19 cellular contexts compared by ENCODE assay signal in genomic region chr6:98904096-98904495, GRCh38. TPM values are rescaled to one million over a fixed set of nuclear protein-coding genes. Genes with fewer than 3 reads are reported as not detected.
DNase-seq lines count a peak whose midpoint lies in the region; ATAC-seq, FAIRE-seq and TF ChIP-seq lines count a peak whose summit lies in the region.
"Had no signal": no experiment of that assay in that cellular context is flagged by ENCODE, and none has a peak within 500 bp of the region (broad histone marks: within the 10 kb centered on the region; RNA-seq: fewer than 3 reads in every experiment).

No MANE protein-coding gene starts in this region.

- H3K4me1 Mint-ChIP-seq in CD4-positive, alpha-beta memory T cell, result no peaks in the 10 kb centered on the region

- no peaks in the 10 kb centered on the region for H3K27me3 Mint-ChIP-seq in CD4-positive, alpha-beta memory T cell

- TF ChIP-seq CTCF in fibroblast of pulmonary artery (IDR thresholded peaks at IDR 0.05; ENCODE audit: low read length, missing control alignments) (no peak), upper lobe of right lung (IDR thresholded peaks at IDR 0.05) (no peak), D721Med (IDR thresholded peaks at IDR 0.05; ENCODE audit: insufficient read depth, missing control alignments) (no peak)

- no peak for FAIRE-seq in D721Med (lab: Jason Lieb, UNC)
- FAIRE-seq: GM12892, H1 had no signal

- ATAC-seq in upper lobe of right lung, result no peak

- peaks cover 8% of the 10 kb centered on the region; the same call in 1 of the 2 replicates for H3K9me3 ChIP-seq in SK-N-MC (ENCODE audit: low read depth, low read length)
- H3K9me3 ChIP-seq in upper lobe of right lung, result no peaks in the 10 kb centered on the region
- no peaks in the 10 kb centered on the region for H3K9me3 ChIP-seq in CD4-positive, alpha-beta memory T cell (ENCODE audit: control insufficient read depth in 1 of 2, low read length in 2 of 2)

- intact Hi-C loops in upper lobe of right lung (cut with DNase I), result no loop called here
- intact Hi-C loops in CD4-positive, alpha-beta memory T cell (cut with micrococcal nuclease), result no loop called here

- H3K4me1 ChIP-seq in upper lobe of right lung, result no peaks in the 10 kb centered on the region
- no peaks in the 10 kb centered on the region for H3K4me1 ChIP-seq in CD4-positive, alpha-beta memory T cell (ENCODE audit: insufficient read depth, low read length)

- H3K4me3 ChIP-seq in SK-N-MC, result no peak overlapping the region
- H3K4me3 ChIP-seq in fibroblast of pulmonary artery (replicated peaks; ENCODE audit: low read depth, low read length), result no peak overlapping the region
- no peak overlapping the region for H3K4me3 ChIP-seq in upper lobe of right lung
- H3K4me3 ChIP-seq in CD4-positive, alpha-beta memory T cell (ENCODE audit: low read length in 2 of 2), result no peak overlapping the region
- H3K4me3 ChIP-seq: BLaER1 treated with 17β-estradiol and CSF1 and Interleukin-3, amounts not matched to agents 10 nM and 100 nM had no signal

- H3K36me3 ChIP-seq in SK-N-MC (ENCODE audit: insufficient read depth, low read length) (peaks cover 35% of the 10 kb centered on the region), upper lobe of right lung (peaks cover 46% of the 10 kb centered on the region)
- peaks cover 14% of the 10 kb centered on the region for H3K36me3 ChIP-seq in CD4-positive, alpha-beta memory T cell (ENCODE audit: insufficient read depth, low read length)

- peaks cover 76 to 87% of the 10 kb centered on the region in 2 donors for H3K36me3 Mint-ChIP-seq in CD4-positive, alpha-beta memory T cell

- CTCF ChIA-PET in CD4-positive, alpha-beta memory T cell (lab: Charles Lee; ENCODE audit: partially characterized antibody), result interaction anchor here (1.3 kb wide), 1 partner anchor 22 kb away, joined by 3 read pairs; no protein-coding TSS in a partner anchor

- POLR2A ChIA-PET in CD4-positive, alpha-beta memory T cell (lab: Charles Lee; ENCODE audit: partially characterized antibody), result no interaction called here

- peaks cover 0 to 13% (median 1%) of the 10 kb centered on the region in 8 donors for H3K9me3 Mint-ChIP-seq in CD4-positive, alpha-beta memory T cell

- H3K4me3 Mint-ChIP-seq in CD4-positive, alpha-beta memory T cell, result no peak overlapping the region

- no peaks in the 10 kb centered on the region for H3K27me3 ChIP-seq in upper lobe of right lung
- H3K27me3 ChIP-seq in CD4-positive, alpha-beta memory T cell (ENCODE audit: insufficient read depth, low read length), result no peaks in the 10 kb centered on the region
- H3K27me3 ChIP-seq: BLaER1 treated with 17β-estradiol and CSF1 and Interleukin-3, amounts not matched to agents 10 nM and 100 nM had no signal

- H3K27ac Mint-ChIP-seq in CD4-positive, alpha-beta memory T cell, result no peak overlapping the region

- H3K27ac ChIP-seq in SK-N-MC, result peak overlapping the region; percentile 27; the same call in 1 of the 2 replicates
- no peak overlapping the region for H3K27ac ChIP-seq in upper lobe of right lung
- H3K27ac ChIP-seq in CD4-positive, alpha-beta memory T cell (ENCODE audit: low read depth, low read length), result no peak overlapping the region
- H3K27ac ChIP-seq: BLaER1 treated with 17β-estradiol and CSF1 and Interleukin-3, amounts not matched to agents 10 nM and 100 nM had no signal

- no peak overlapping the region for H3K9ac ChIP-seq in SK-N-MC (ENCODE audit: insufficient read length)
- H3K9ac ChIP-seq: BLaER1 treated with 17β-estradiol and CSF1 and Interleukin-3, amounts not matched to agents 10 nM and 100 nM had no signal

- DNase-seq in AG08396 (ENCODE audit: low spot score) (peak; percentile 5), SK-N-MC (ENCODE audit: low read depth, low spot score) (no peak), fibroblast of pulmonary artery (ENCODE audit: low read depth) (peak; percentile 24), medulla oblongata (ENCODE audit: extremely low spot score) (peak; percentile 9), upper lobe of right lung (no peak), SW480 (ENCODE audit: low spot score) (no peak), D721Med (ENCODE audit: insufficient read length, low spot score) (no peak)
- no peak for DNase-seq in CD4-positive, alpha-beta memory T cell
- DNase-seq: 8988T, DMS 273 treated with DMSO at 0.1 percent for 48 hours, KG1, NCI-H1092 treated with DMSO at 0.1 percent for 48 hours, NCI-H1694 treated with DMSO at 0.1 percent for 48 hours, NCI-H2107, NCI-H2227 treated with DMSO at 0.1 percent for 48 hours, NCI-H524 had no signal

RNA-seq across cellular contexts. Expression of gene FBXL4, which starts 43.6 kb away (rescaled TPM):
- 18.5 TPM for total RNA-seq in upper lobe of right lung
- 10 to 100 TPM; 21.6 to 22.9 TPM for total RNA-seq in CD4-positive, alpha-beta memory T cell
- 10 to 100 TPM in 1 of 2 donors, 1 to 10 TPM in 1; 4.4 to 10.2 TPM for polyA plus RNA-seq in CD4-positive, alpha-beta memory T cell

Comparison
In these comparisons a context has a peak if more than half of its experiments do, and no peak if none do; other contexts are left out.
1. DNase-seq: peak in AG08396 (single experiment), fibroblast of pulmonary artery (single experiment) and medulla oblongata (single experiment); none in SK-N-MC (single experiment), upper lobe of right lung (single experiment), SW480 (single experiment), CD4-positive, alpha-beta memory T cell (0 of 5) and D721Med (single experiment).